ENCODE assay signal across 2 cellular contexts in the genomic region with DNA sequence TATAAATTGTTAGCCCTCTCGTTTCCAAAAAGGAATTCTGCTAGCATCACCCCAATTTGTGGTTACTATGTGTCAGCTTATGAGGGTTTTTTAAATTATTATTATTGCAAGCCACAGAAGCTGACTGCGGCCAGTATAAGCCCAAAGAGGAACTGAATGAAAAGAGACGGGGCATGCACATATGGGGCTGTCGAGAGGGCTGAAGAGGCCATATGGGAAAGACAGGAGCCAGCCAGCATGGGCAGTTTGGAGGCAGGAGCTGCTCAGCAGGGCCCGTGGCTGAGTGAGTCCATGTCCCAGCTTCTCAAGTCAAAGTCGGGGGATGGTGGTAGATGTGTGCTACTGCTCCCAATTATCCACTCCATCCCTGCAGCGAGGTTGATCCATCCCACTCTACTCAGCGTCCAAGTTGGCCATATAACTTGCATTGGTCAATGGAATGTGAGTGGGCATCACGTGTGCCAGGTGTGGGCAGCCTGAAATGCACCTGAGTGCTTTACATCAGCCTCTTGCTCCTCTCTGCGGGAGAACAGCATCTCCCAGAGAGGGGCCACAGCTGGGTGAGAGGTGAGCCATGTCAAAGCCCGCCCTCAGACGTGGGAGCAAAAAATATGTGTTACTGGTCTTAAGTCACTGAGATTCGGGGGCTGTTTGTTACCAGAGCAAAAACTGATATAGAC.
TF ChIP-seq lines count a peak whose summit lies in the region.

No MANE protein-coding gene starts in this region.

TF ChIP-seq in HCT116, 20 proteins besides CTCF, POLR2A, EP300 and RAD21:
- TF ChIP-seq SIN3A (IDR thresholded peaks at IDR 0.05; ENCODE audit: low read depth) (no peak), ZNF274 (IDR thresholded peaks at IDR 0.05; ENCODE audit: low read depth, low read length) (no peak), POLR2AphosphoS5 (IDR thresholded peaks at IDR 0.05; ENCODE audit: low read depth, low read length) (no peak)
- TF ChIP-seq, protein P1, sequence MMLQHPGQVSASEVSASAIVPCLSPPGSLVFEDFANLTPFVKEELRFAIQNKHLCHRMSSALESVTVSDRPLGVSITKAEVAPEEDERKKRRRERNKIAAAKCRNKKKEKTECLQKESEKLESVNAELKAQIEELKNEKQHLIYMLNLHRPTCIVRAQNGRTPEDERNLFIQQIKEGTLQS (IDR thresholded peaks at IDR 0.05): no peak

TF ChIP-seq in GM12878, 131 proteins besides CTCF, POLR2A, EP300 and RAD21:
- TF ChIP-seq MYB (IDR thresholded peaks at IDR 0.05; ENCODE audit: borderline replicate concordance, low read depth, low read length): no peak
- TF ChIP-seq, protein P2, sequence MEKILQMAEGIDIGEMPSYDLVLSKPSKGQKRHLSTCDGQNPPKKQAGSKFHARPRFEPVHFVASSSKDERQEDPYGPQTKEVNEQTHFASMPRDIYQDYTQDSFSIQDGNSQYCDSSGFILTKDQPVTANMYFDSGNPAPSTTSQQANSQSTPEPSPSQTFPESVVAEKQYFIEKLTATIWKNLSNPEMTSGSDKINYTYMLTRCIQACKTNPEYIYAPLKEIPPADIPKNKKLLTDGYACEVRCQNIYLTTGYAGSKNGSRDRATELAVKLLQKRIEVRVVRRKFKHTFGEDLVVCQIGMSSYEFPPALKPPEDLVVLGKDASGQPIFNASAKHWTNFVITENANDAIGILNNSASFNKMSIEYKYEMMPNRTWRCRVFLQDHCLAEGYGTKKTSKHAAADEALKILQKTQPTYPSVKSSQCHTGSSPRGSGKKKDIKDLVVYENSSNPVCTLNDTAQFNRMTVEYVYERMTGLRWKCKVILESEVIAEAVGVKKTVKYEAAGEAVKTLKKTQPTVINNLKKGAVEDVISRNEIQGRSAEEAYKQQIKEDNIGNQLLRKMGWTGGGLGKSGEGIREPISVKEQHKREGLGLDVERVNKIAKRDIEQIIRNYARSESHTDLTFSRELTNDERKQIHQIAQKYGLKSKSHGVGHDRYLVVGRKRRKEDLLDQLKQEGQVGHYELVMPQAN (conservative IDR thresholded peaks at IDR 0.05): no peak
- TF ChIP-seq SPI1 (IDR thresholded peaks at IDR 0.05; ENCODE audit: borderline replicate concordance, insufficient read depth, low read depth, low read length): peak; percentile 26; the same call in 1 of the 2 replicates
